Comparison of ENCODE assay signal across 13 cellular contexts in the genomic region with DNA sequence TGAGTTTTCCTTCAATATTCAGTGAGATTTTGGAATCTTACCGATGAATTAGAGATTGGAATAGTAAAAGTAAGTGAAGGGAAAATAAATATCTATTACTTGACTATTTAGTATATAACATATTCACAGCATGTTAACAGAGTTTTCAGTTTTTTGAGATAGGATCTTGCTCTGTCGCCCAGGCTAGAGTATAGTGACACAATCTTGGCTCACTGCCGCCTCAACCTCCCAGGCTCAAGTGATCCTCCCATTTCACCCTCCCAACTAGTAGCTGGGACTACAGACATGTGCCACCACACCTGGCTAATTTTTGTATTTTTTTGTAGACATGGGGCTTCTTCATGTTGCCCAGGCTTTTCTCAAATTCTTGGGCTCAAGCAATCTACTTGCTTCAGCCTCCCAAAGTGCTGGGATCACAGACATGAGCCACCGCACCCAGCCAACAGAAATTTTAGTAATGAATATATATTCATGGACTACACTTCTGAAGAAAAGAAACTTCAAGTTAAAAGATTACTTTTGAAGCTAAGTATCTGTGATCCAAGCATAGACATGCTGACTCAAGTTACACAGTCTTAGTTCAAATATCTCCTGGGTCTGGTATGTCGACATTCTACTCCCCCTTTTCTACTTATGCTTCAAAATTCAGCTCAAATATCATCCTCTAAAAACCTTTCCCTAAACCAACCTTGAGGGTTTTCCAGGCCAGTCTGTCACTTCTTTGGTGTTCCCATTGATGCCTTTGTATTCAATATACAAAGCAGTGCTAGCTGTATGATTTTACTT. TPM values are rescaled to one million over a fixed set of nuclear protein-coding genes. Genes with fewer than 3 reads are reported as not detected.
DNase-seq lines count a peak whose midpoint lies in the region; ATAC-seq and TF ChIP-seq lines count a peak whose summit lies in the region.
"Had no signal": no experiment of that assay in that cellular context is flagged by ENCODE, and none has a peak within 500 bp of the region (broad histone marks: within the 10 kb centered on the region; RNA-seq: fewer than 3 reads in every experiment).

No MANE protein-coding gene starts in this region.

- no peak overlapping the region for H3K4me3 Mint-ChIP-seq in MCF 10A (ENCODE audit: unreplicated experiment)
- H3K4me3 Mint-ChIP-seq in activated T-helper 17 cell treated with anti-CD3 and anti-CD28 coated beads, Interleukin-2, amount 50 U/mL, for 72 hours, result peak overlapping the region; percentile 62
- H3K4me3 Mint-ChIP-seq: T-helper 2 cell treated with Interferon-gamma antibody and Interleukin-4, amounts not matched to agents 5 μg/mL and 100 μg/mL, for 36 hours had no signal

- peaks cover 35% of the 10 kb centered on the region for H3K4me1 Mint-ChIP-seq in MCF 10A (ENCODE audit: insufficient read depth, unreplicated experiment)
- peaks cover 47% of the 10 kb centered on the region for H3K4me1 Mint-ChIP-seq in activated T-helper 17 cell treated with anti-CD3 and anti-CD28 coated beads, Interleukin-2, amount 50 U/mL, for 72 hours

- peaks cover 99% of the 10 kb centered on the region for H3K79me2 ChIP-seq in mammary epithelial cell (ENCODE audit: insufficient read depth, low read length)

- no peaks in the 10 kb centered on the region for H3K9me3 Mint-ChIP-seq in MCF 10A (ENCODE audit: unreplicated experiment)
- no peaks in the 10 kb centered on the region for H3K9me3 Mint-ChIP-seq in activated T-helper 17 cell treated with anti-CD3 and anti-CD28 coated beads, Interleukin-2, amount 50 U/mL, for 72 hours
- H3K9me3 Mint-ChIP-seq: T-helper 2 cell treated with Interferon-gamma antibody and Interleukin-4, amounts not matched to agents 5 μg/mL and 100 μg/mL, for 36 hours had no signal

- WGBS in mammary epithelial cell (ENCODE audit: low coverage, missing lambda C conversion rate), result 58% methylated on average over 5 of the region's 5 CpGs
- 57 to 70% methylated on average over 5 of the region's 5 CpGs for WGBS in thyroid gland, 2 donors
- WGBS in suprapubic skin, result 54% methylated on average over 5 of the region's 5 CpGs

- H3K36me3 Mint-ChIP-seq in MCF 10A (ENCODE audit: insufficient read depth, unreplicated experiment), result no peaks in the 10 kb centered on the region
- peaks cover 18% of the 10 kb centered on the region for H3K36me3 Mint-ChIP-seq in activated T-helper 17 cell treated with anti-CD3 and anti-CD28 coated beads, Interleukin-2, amount 50 U/mL, for 72 hours (ENCODE audit: low read depth)

- POLR2A ChIA-PET in MCF 10A (lab: Yijun Ruan, JAX), result interaction anchor here (0.9 kb wide), 1 partner anchor 47 kb away, joined by 3 read pairs; no protein-coding TSS in a partner anchor

- H3K4me1 ChIP-seq in mammary epithelial cell (ENCODE audit: insufficient read depth, low read length) (peaks cover 14% of the 10 kb centered on the region), thyroid gland (peaks cover 55 to 57% of the 10 kb centered on the region in 2 donors), suprapubic skin (peaks cover 58% of the 10 kb centered on the region)

- peaks cover 35% of the 10 kb centered on the region for H4K20me1 ChIP-seq in mammary epithelial cell (ENCODE audit: insufficient read depth, low read length)

- no peak for DNase-seq in mammary epithelial cell
- no peak for DNase-seq in MCF 10A (ENCODE audit: unreplicated experiment)
- no peak for DNase-seq in left ventricle myocardium superior
- DNase-seq in thyroid gland, result peak; percentile 23 to 39
- no peak for DNase-seq in Ammon's horn (ENCODE audit: low spot score)
- no peak for DNase-seq in suprapubic skin (ENCODE audit: low spot score in 2 of 2)
- DNase-seq: dorsolateral prefrontal cortex, NCI-H1417, upper lobe of left lung had no signal

- TF ChIP-seq CTCF in mammary epithelial cell (conservative IDR thresholded peaks at IDR 0.05 in 1 of 2, IDR thresholded peaks at IDR 0.05 in 1 of 2; ENCODE audit: extremely low read depth in 1 of 2, insufficient read depth in 1 of 2, low read depth in 1 of 2, low read length in 2 of 2), result no peak
- TF ChIP-seq CTCF in MCF 10A (IDR thresholded peaks at IDR 0.05; ENCODE audit: unreplicated experiment), result no peak
- no peak for TF ChIP-seq CTCF in thyroid gland (IDR thresholded peaks at IDR 0.05)
- no peak for TF ChIP-seq CTCF in suprapubic skin (IDR thresholded peaks at IDR 0.05)

- dilution Hi-C loops in mammary epithelial cell (cut with HindIII; ENCODE audit: low sequenced_read_pairs), result no loop called here

- in situ Hi-C loops in mammary epithelial cell (cut with MboI; ENCODE audit: low sequenced_read_pairs in 2 of 2), result no loop called here

- no peak overlapping the region for H3K9ac ChIP-seq in mammary epithelial cell (ENCODE audit: insufficient read depth, low read length)

- H3K4me3 ChIP-seq in mammary epithelial cell (replicated peaks in 1 of 3; ENCODE audit: insufficient read depth in 1 of 3, low read depth in 2 of 3, low read length in 3 of 3) (no peak overlapping the region), thyroid gland (replicated peaks in 1 of 3) (no peak overlapping the region), suprapubic skin (no peak overlapping the region)
- H3K4me3 ChIP-seq: dorsolateral prefrontal cortex, upper lobe of left lung had no signal

- ATAC-seq in activated T-helper 17 cell treated with anti-CD3 and anti-CD28 coated beads, Interleukin-2, amount 50 U/mL, for 72 hours (replicated peaks), result no peak
- ATAC-seq in left ventricle myocardium superior (peak; percentile 48), HG03159 (IDR thresholded peaks at IDR 0.05; ENCODE audit: unreplicated experiment) (no peak)

- peak overlapping the region; percentile 15 for H3K4me2 ChIP-seq in mammary epithelial cell (ENCODE audit: insufficient read depth, low read depth, low read length)

- no peak overlapping the region for H3K27ac ChIP-seq in mammary epithelial cell (ENCODE audit: insufficient read depth, low read depth, low read length)
- H3K27ac ChIP-seq in thyroid gland, result no peak overlapping the region
- H3K27ac ChIP-seq in suprapubic skin, result no peak overlapping the region
- H3K27ac ChIP-seq: dorsolateral prefrontal cortex, neutrophil had no signal

- TF ChIP-seq EP300 in suprapubic skin (IDR thresholded peaks at IDR 0.05), result no peak

- TF ChIP-seq POLR2A in thyroid gland (IDR thresholded peaks at IDR 0.05) (no peak), suprapubic skin (IDR thresholded peaks at IDR 0.05) (no peak)

- H3K27me3 ChIP-seq in mammary epithelial cell (ENCODE audit: insufficient read depth, low read length), result no peaks in the 10 kb centered on the region
- no peaks in the 10 kb centered on the region for H3K27me3 ChIP-seq in thyroid gland
- H3K27me3 ChIP-seq in suprapubic skin, result no peaks in the 10 kb centered on the region
- H3K27me3 ChIP-seq: dorsolateral prefrontal cortex, neutrophil, upper lobe of left lung had no signal

- no peaks in the 10 kb centered on the region for H3K9me3 ChIP-seq in mammary epithelial cell (replicated peaks; ENCODE audit: insufficient read depth, low read length)
- no peaks in the 10 kb centered on the region for H3K9me3 ChIP-seq in thyroid gland
- no peaks in the 10 kb centered on the region for H3K9me3 ChIP-seq in suprapubic skin
- H3K9me3 ChIP-seq: neutrophil, upper lobe of left lung had no signal

- no peaks in the 10 kb centered on the region for H3K27me3 Mint-ChIP-seq in MCF 10A (ENCODE audit: insufficient read depth, unreplicated experiment)
- no peaks in the 10 kb centered on the region for H3K27me3 Mint-ChIP-seq in activated T-helper 17 cell treated with anti-CD3 and anti-CD28 coated beads, Interleukin-2, amount 50 U/mL, for 72 hours

- CTCF ChIA-PET in mammary epithelial cell (lab: Charles Lee; ENCODE audit: low non-redundant PET), result no interaction called here
- CTCF ChIA-PET in MCF 10A (lab: Yijun Ruan, JAX), result interaction anchor here (0.6 to 1.1 kb wide), 4 partner anchors 8 to 674 kb away, joined by 3 to 5 read pairs (median 3); no protein-coding TSS in a partner anchor

- H3K27ac Mint-ChIP-seq in MCF 10A (ENCODE audit: low read depth, unreplicated experiment), result no peak overlapping the region
- H3K27ac Mint-ChIP-seq in activated T-helper 17 cell treated with anti-CD3 and anti-CD28 coated beads, Interleukin-2, amount 50 U/mL, for 72 hours, result peak overlapping the region; percentile 7
- H3K27ac Mint-ChIP-seq: T-helper 2 cell treated with Interferon-gamma antibody and Interleukin-4, amounts not matched to agents 5 μg/mL and 100 μg/mL, for 36 hours had no signal

- intact Hi-C loops in mammary epithelial cell (cut with micrococcal nuclease), result loop anchor here (10.0 kb wide), 1 partner anchor 643 kb away; no protein-coding TSS in a partner anchor
- intact Hi-C loops in MCF 10A (cut with micrococcal nuclease), result no loop called here
- intact Hi-C loops in left ventricle myocardium superior (cut with micrococcal nuclease), result no loop called here
- intact Hi-C loops in thyroid gland (cut with DNase I), result no loop called here

- H3K36me3 ChIP-seq in mammary epithelial cell (ENCODE audit: insufficient read depth, low read length) (peaks cover 2% of the 10 kb centered on the region), thyroid gland (no peaks in the 10 kb centered on the region), suprapubic skin (no peaks in the 10 kb centered on the region)
- H3K36me3 ChIP-seq: neutrophil, upper lobe of left lung had no signal

- BruUV-seq in mammary epithelial cell (replicated peaks; lab: Mats Ljungman, UMichigan) (no TSS peak), MCF 10A (replicated peaks; lab: Mats Ljungman, UMichigan) (no TSS peak)

- H2AFZ ChIP-seq in mammary epithelial cell (ENCODE audit: low read depth, low read length), result no peak overlapping the region

RNA-seq across cellular contexts. Expression of gene UBE2N, which starts 13.8 kb away (rescaled TPM):
- total RNA-seq in mammary epithelial cell, result 100 to 1,000 TPM in 1 of 2 donors, 10 to 100 TPM in 1; 65.5 to 137 TPM
- 146 TPM for polyA plus RNA-seq in mammary epithelial cell
- 87.5 TPM for polyA minus RNA-seq in mammary epithelial cell
- total RNA-seq in MCF 10A (2022), result 144 and 164 TPM in 2 replicates
- total RNA-seq in activated T-helper 17 cell treated with anti-CD3 and anti-CD28 coated beads, Interleukin-2, amount 50 U/mL, for 72 hours, result 100 to 1,000 TPM; 128 to 252 TPM
- total RNA-seq in left ventricle myocardium superior, result 84.5 TPM
- 10 to 100 TPM; 22.3 to 55.9 (median 30.8) TPM for total RNA-seq in thyroid gland
- 10 to 100 TPM; 23.1 to 71.3 (median 54.3) TPM for total RNA-seq in suprapubic skin

RNA-seq across cellular contexts. Expression of gene MRPL42, which starts 39.3 kb away (rescaled TPM):
- total RNA-seq in mammary epithelial cell, result 10 to 100 TPM; 45.7 to 58.5 TPM
- 45.1 TPM for polyA plus RNA-seq in mammary epithelial cell
- 43.4 TPM for polyA minus RNA-seq in mammary epithelial cell
- 76.9 and 90.2 TPM in 2 replicates for total RNA-seq in MCF 10A (2022)
- 10 to 100 TPM; 42.2 to 70.0 TPM for total RNA-seq in activated T-helper 17 cell treated with anti-CD3 and anti-CD28 coated beads, Interleukin-2, amount 50 U/mL, for 72 hours
- total RNA-seq in left ventricle myocardium superior, result 44.7 TPM
- 10 to 100 TPM; 42.1 to 71.8 (median 64.0) TPM for total RNA-seq in thyroid gland
- 10 to 100 TPM; 49.1 to 52.1 (median 50.8) TPM for total RNA-seq in suprapubic skin

RNA-seq across cellular contexts. Expression of gene NUDT4, which starts 50.2 kb away (rescaled TPM):
- total RNA-seq in mammary epithelial cell, result 10 to 100 TPM; 71.3 to 83.5 TPM
- 23.8 TPM for polyA plus RNA-seq in mammary epithelial cell
- polyA minus RNA-seq in mammary epithelial cell, result 14.9 TPM
- total RNA-seq in MCF 10A (2022), result 79.8 and 91.0 TPM in 2 replicates
- 10 to 100 TPM; 41.2 to 51.6 TPM for total RNA-seq in activated T-helper 17 cell treated with anti-CD3 and anti-CD28 coated beads, Interleukin-2, amount 50 U/mL, for 72 hours
- 410 TPM for total RNA-seq in left ventricle myocardium superior
- total RNA-seq in thyroid gland, result 100 to 1,000 TPM; 102 to 125 (median 110) TPM
- total RNA-seq in suprapubic skin, result 10 to 100 TPM; 27.1 to 46.7 (median 34.5) TPM

Comparison
In these comparisons a context has a peak if more than half of its experiments do, and no peak if none do; other contexts are left out.
1. DNase-seq: peak in thyroid gland (2 of 2); none in mammary epithelial cell (single experiment), MCF 10A (single experiment), left ventricle myocardium superior (single experiment), Ammon's horn (single experiment) and suprapubic skin (0 of 2).